Comparison of ENCODE assay signal across 17 cellular contexts in genomic region chr10:76242956-76243355, GRCh38.
"Had no signal": no experiment of that assay in that cellular context is flagged by ENCODE, and none has a peak within 500 bp of the region (broad histone marks: within the 10 kb centered on the region; RNA-seq: fewer than 3 reads in every experiment).

No MANE protein-coding gene starts in this region.

- H3K4me1 ChIP-seq: ascending aorta, colonic mucosa, foreskin keratinocyte, left lung, suprapubic skin had no signal

- DNase-seq: activated CD4-positive, alpha-beta T cell treated with anti-CD3 and anti-CD28 coated beads, Interleukin-2, amount 50 U/mL, for 1 hour; activated CD8-positive, alpha-beta memory T cell treated with anti-CD3 and anti-CD28 coated beads, Interleukin-2, amount 50 U/mL, for 4 hours; activated effector memory CD4-positive, alpha-beta T cell treated with Interleukin-2 at 50 U/mL for 16 hours; activated T-cell treated with anti-CD3 and anti-CD28 coated beads, Interleukin-2, amount 50 U/mL, for 48 hours; colonic mucosa; endodermal cell; foreskin keratinocyte; hypothalamus; left lung; stimulated activated CD4-positive, alpha-beta T cell treated with anti-CD3 and anti-CD28 coated beads, Interleukin-12 subunit alpha, Interleukin-12 subunit beta, amount 100 ng/mL, for 4 hours; stimulated activated CD4-positive, alpha-beta T cell treated with anti-CD3 and anti-CD28 coated beads, Interleukin-1b, Interleukin-23, amount 100 ng/mL, for 48 hours; stimulated activated CD8-positive, alpha-beta memory T cell treated with anti-CD3 and anti-CD28 coated beads, Interleukin-4, amount 100 ng/mL, for 48 hours; stimulated activated naive CD8-positive, alpha-beta T cell treated with anti-CD3 and anti-CD28 coated beads, Interleukin-15, Interleukin-2, amounts not matched to agents 100 U/mL and 50 U/mL, for 24 hours; T1000 had no signal

- H3K27me3 ChIP-seq: ascending aorta, colonic mucosa, foreskin keratinocyte, left lung, suprapubic skin had no signal

- H3K27ac ChIP-seq: ascending aorta, colonic mucosa, epithelial cell of prostate, foreskin keratinocyte, left lung, suprapubic skin had no signal

- H3K4me3 ChIP-seq: ascending aorta, colonic mucosa, left lung, suprapubic skin had no signal

- H3K9me3 ChIP-seq: ascending aorta, colonic mucosa, left lung, suprapubic skin had no signal

- H3K36me3 ChIP-seq: ascending aorta, colonic mucosa, left lung, suprapubic skin had no signal

- ATAC-seq: foreskin keratinocyte; left lung; stimulated activated naive CD8-positive, alpha-beta T cell treated with anti-CD3 and anti-CD28 coated beads, Interleukin-15, Interleukin-2, amounts not matched to agents 100 U/mL and 50 U/mL, for 24 hours had no signal
